In genomic region chr6:105111093-105111492, GRCh38 we compare ENCODE assay signal across 30 cellular contexts.
"Had no signal": no experiment of that assay in that cellular context is flagged by ENCODE, and none has a peak within 500 bp of the region (broad histone marks: within the 10 kb centered on the region; RNA-seq: fewer than 3 reads in every experiment).

No MANE protein-coding gene starts in this region.

- H3K27ac ChIP-seq: Peyer's patch, SJSA1 had no signal

- DNase-seq: Kasumi-1, KBM-7, MG63, MV-4-11, NCI-H1092, NCI-H1105, NCI-H1417 treated with DMSO at 0.1 percent for 48 hours, NCI-H1436 treated with DMSO at 0.1 percent for 48 hours, NCI-H1694 treated with DMSO at 0.1 percent for 48 hours, NCI-H187 treated with DMSO at 0.1 percent for 48 hours, NCI-H2029, NCI-H2081, NCI-H2171 treated with DMSO at 0.1 percent for 48 hours, NCI-H2227 treated with DMSO at 0.1 percent for 48 hours, NCI-H345, NCI-H446, NCI-H510A treated with DMSO at 0.1 percent for 48 hours, NCI-H524 treated with DMSO at 0.1 percent for 48 hours, NCI-H526 treated with DMSO at 0.1 percent for 48 hours, NCI-H748 treated with DMSO at 0.1 percent for 48 hours, NCI-H82, OCI-M1, PC-3, Peyer's patch, Right ventricle myocardium superior, RPMI8226, SHP77 treated with DMSO at 0.1 percent for 48 hours, SK-N-SH, T-cell had no signal

- ATAC-seq: PC-3, T-cell had no signal

- H3K9ac ChIP-seq: SK-N-SH had no signal

- H3K36me3 ChIP-seq: MG63, Peyer's patch had no signal

- H3K4me2 ChIP-seq: SK-N-SH had no signal

- H3K9me3 ChIP-seq: MG63, Peyer's patch, SJSA1, SK-N-SH had no signal

- H3K4me1 ChIP-seq: Peyer's patch had no signal

- H3K9me2 ChIP-seq: SK-N-SH had no signal

- H3K4me3 ChIP-seq: MG63, Peyer's patch, SJSA1 had no signal

- H3K27me3 ChIP-seq: MG63, Peyer's patch, SJSA1 had no signal
